ENCODE assay signal across 19 cellular contexts in genomic region chr14:80468331-80469122, GRCh38.
DNase-seq lines count a peak whose midpoint lies in the region; ATAC-seq and TF ChIP-seq lines count a peak whose summit lies in the region.
"Had no signal": no experiment of that assay in that cellular context is flagged by ENCODE, and none has a peak within 500 bp of the region (broad histone marks: within the 10 kb centered on the region; RNA-seq: fewer than 3 reads in every experiment).

No MANE protein-coding gene starts in this region.

- no CpG with 5 or more reads among the region's 5 CpGs for WGBS in mesendoderm (ENCODE audit: extremely low coverage, insufficient coverage, low lambda C conversion rate)

- no peaks in the 10 kb centered on the region for H3K9me3 Mint-ChIP-seq in Caco-2 (ENCODE audit: unreplicated experiment)

- H3K27ac ChIP-seq in mesendoderm (ENCODE audit: low read depth, low read length), result no peak overlapping the region
- no peak overlapping the region for H3K27ac ChIP-seq in effector memory CD4-positive, alpha-beta T cell (ENCODE audit: insufficient read depth, low read length, poor library complexity, severe bottlenecking)
- H3K27ac ChIP-seq: HL-60, PC-9, SJCRH30 had no signal

- H2BK15ac ChIP-seq in mesendoderm (replicated peaks; ENCODE audit: low read depth), result no peak overlapping the region

- no peak overlapping the region for H3K4me2 ChIP-seq in mesendoderm (ENCODE audit: low read length)
- H3K4me2 ChIP-seq: PC-9 had no signal

- peaks cover 13% of the 10 kb centered on the region for H3K36me3 Mint-ChIP-seq in Caco-2 (ENCODE audit: insufficient read depth, unreplicated experiment)
- H3K36me3 Mint-ChIP-seq: CD14-positive monocyte had no signal

- no peak overlapping the region for H4K8ac ChIP-seq in mesendoderm (ENCODE audit: low read depth, low read length)

- no peak overlapping the region for H4K5ac ChIP-seq in mesendoderm (ENCODE audit: low read length)

- no peak overlapping the region for H3K9ac ChIP-seq in mesendoderm (ENCODE audit: low read length)

- no peaks in the 10 kb centered on the region for H3K27me3 ChIP-seq in Caco-2 (replicated peaks; ENCODE audit: control insufficient read depth, insufficient read depth, low read length)
- H3K27me3 ChIP-seq in mesendoderm (ENCODE audit: insufficient read depth, low read length, poor library complexity), result no peaks in the 10 kb centered on the region
- H3K27me3 ChIP-seq in effector memory CD4-positive, alpha-beta T cell (replicated peaks; ENCODE audit: control insufficient read depth, insufficient read depth, low read length, poor library complexity, severe bottlenecking), result no peaks in the 10 kb centered on the region
- H3K27me3 ChIP-seq: SJCRH30 had no signal

- no peaks in the 10 kb centered on the region for H3K27me3 Mint-ChIP-seq in Caco-2 (ENCODE audit: insufficient read depth, unreplicated experiment)

- H2BK120ac ChIP-seq in mesendoderm (ENCODE audit: low read depth, low read length), result no peak overlapping the region

- H2BK5ac ChIP-seq in mesendoderm (ENCODE audit: low read length), result no peak overlapping the region

- no peaks in the 10 kb centered on the region for H3K79me2 ChIP-seq in mesendoderm (ENCODE audit: control insufficient read depth, insufficient read depth, low read length)

- no peak overlapping the region for H3K18ac ChIP-seq in mesendoderm (ENCODE audit: low read length)

- intact Hi-C loops in Caco-2 (cut with micrococcal nuclease; ENCODE audit: unreplicated experiment), result loop anchor here (1.0 to 10.0 kb wide), 4 partner anchors 104 to 473 kb away; partner anchors contain the start of genes CEP128 and DIO2

- no peak overlapping the region for H3K23ac ChIP-seq in mesendoderm (ENCODE audit: low read length)

- no peak overlapping the region for H3K4ac ChIP-seq in mesendoderm (ENCODE audit: low read depth, low read length)

- TF ChIP-seq CTCF in Caco-2 (IDR thresholded peaks at IDR 0.05; ENCODE audit: insufficient read depth in 1 of 2, low read depth in 1 of 2, low read length in 1 of 2, severe bottlenecking in 1 of 2, unreplicated experiment in 1 of 2), result no peak

- no peaks in the 10 kb centered on the region for H3K79me1 ChIP-seq in mesendoderm (ENCODE audit: low read length)

- DNase-seq in Caco-2 (peak; percentile 67 to 84), HuH-7.5 (ENCODE audit: low spot score) (peak; percentile 3), astrocyte of the hippocampus (ENCODE audit: low read depth, low spot score) (peak; percentile 39), mesendoderm (peak; percentile 50), cerebellum (ENCODE audit: low spot score) (no peak)
- DNase-seq in effector memory CD4-positive, alpha-beta T cell, result no peak
- DNase-seq: AML-193, KG1, NCI-H1048, NCI-H1694, NCI-H446, NCI-H748 treated with DMSO at 0.1 percent for 48 hours, PC-9 had no signal

- H3K4me1 Mint-ChIP-seq in Caco-2 (ENCODE audit: low read depth, unreplicated experiment), result peaks cover 12% of the 10 kb centered on the region
- H3K4me1 Mint-ChIP-seq: CD14-positive monocyte had no signal

- H2AK5ac ChIP-seq in mesendoderm (ENCODE audit: low read length), result no peak overlapping the region

- no peak for ATAC-seq in esophagus mucosa
- ATAC-seq in HG03175 (IDR thresholded peaks at IDR 0.05; ENCODE audit: unreplicated experiment), result no peak

- no peak overlapping the region for H3K56ac ChIP-seq in mesendoderm (ENCODE audit: low read length)

- H3K4me3 Mint-ChIP-seq in Caco-2 (ENCODE audit: unreplicated experiment), result no peak overlapping the region
- H3K4me3 Mint-ChIP-seq: CD14-positive monocyte had no signal

- CTCF ChIA-PET in Caco-2 (lab: Charles Lee), result no interaction called here

- BruUV-seq in Caco-2 (replicated peaks; lab: Mats Ljungman, UMichigan), result no TSS peak

- H3K36me3 ChIP-seq in Caco-2 (ENCODE audit: control insufficient read depth, insufficient read depth, low read length) (no peaks in the 10 kb centered on the region; the same call in 1 of the 2 replicates), mesendoderm (ENCODE audit: control insufficient read depth, insufficient read depth, low read length) (no peaks in the 10 kb centered on the region)
- no peaks in the 10 kb centered on the region for H3K36me3 ChIP-seq in effector memory CD4-positive, alpha-beta T cell (ENCODE audit: control insufficient read depth, insufficient read depth, low read length)
- H3K36me3 ChIP-seq: HAP-1, SJCRH30 had no signal

- peaks cover 22% of the 10 kb centered on the region for H3K9me3 ChIP-seq in Caco-2
- H3K9me3 ChIP-seq in effector memory CD4-positive, alpha-beta T cell (ENCODE audit: control insufficient read depth, low read length), result no peaks in the 10 kb centered on the region
- H3K9me3 ChIP-seq: HAP-1 had no signal

- peak overlapping the region; percentile 59 for H3K27ac Mint-ChIP-seq in Caco-2 (ENCODE audit: unreplicated experiment)
- H3K27ac Mint-ChIP-seq: CD14-positive monocyte had no signal

- POLR2A ChIA-PET in Caco-2 (lab: Charles Lee), result no interaction called here

- H3K4me3 ChIP-seq in Caco-2 (ENCODE audit: low read depth, low read length), result no peak overlapping the region
- H3K4me3 ChIP-seq in mesendoderm (ENCODE audit: low read length), result no peak overlapping the region
- H3K4me3 ChIP-seq in effector memory CD4-positive, alpha-beta T cell (ENCODE audit: insufficient read depth, low read depth, low read length, poor library complexity, severe bottlenecking), result no peak overlapping the region
- H3K4me3 ChIP-seq: HAP-1, PC-9, SJCRH30 had no signal

- H3K4me1 ChIP-seq in Caco-2, result peaks cover 16% of the 10 kb centered on the region
- H3K4me1 ChIP-seq in mesendoderm (ENCODE audit: control insufficient read depth, low read depth, low read length), result no peaks in the 10 kb centered on the region
- H3K4me1 ChIP-seq in effector memory CD4-positive, alpha-beta T cell (ENCODE audit: control insufficient read depth, insufficient read depth, low read length, poor library complexity, severe bottlenecking), result no peaks in the 10 kb centered on the region
- H3K4me1 ChIP-seq: HAP-1 had no signal

Comparison
In these comparisons a context has a peak if more than half of its experiments do, and no peak if none do; other contexts are left out.
1. DNase-seq: peak in Caco-2 (2 of 2), HuH-7.5 (single experiment), astrocyte of the hippocampus (single experiment) and mesendoderm (single experiment); none in cerebellum (single experiment) and effector memory CD4-positive, alpha-beta T cell (0 of 3).